2 cellular contexts compared by ENCODE assay signal in the genomic region with DNA sequence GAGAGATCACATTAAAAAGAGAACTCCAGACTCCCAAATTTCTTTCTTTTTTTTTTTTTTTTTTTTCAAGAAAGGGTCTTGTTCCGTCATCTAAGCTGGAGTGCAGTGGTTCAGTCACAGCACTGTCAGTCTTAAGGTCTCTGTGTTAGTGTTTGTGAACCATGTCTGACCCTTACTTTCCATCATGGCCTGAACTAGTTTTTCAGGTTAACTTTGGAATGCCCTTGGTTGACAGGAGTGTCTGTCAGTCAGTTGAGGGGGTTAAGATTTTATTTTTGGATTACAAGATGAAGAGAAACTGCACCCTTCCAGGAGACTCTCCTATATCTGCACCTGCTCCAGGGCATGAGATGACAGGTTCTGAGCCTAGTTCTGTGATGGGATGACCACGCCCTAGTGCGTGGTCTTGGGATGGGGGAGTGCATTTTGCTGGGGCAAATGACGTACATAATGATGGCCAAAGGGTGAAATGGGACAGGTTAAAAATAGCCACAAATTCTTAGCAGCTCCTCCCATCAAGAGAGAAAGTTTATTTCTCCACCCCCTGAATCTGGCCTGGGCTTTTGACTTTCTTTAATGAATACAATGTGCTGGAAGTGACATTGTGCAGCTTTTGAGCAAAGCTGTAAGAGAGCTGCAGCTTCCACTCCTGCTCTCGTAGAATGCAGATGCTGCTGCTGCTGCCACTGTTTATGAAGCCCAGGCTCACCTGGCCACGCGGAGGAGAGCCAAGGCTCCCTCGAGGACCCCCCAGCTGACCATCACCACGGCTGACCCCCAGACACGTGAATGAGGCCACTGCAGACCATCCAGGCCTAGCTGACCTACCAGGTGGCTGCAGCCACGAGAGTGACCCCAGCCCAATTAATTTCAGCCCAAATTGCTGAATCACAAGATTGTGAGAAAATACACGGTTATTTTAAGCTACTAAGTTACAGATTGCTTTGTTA.
TF ChIP-seq lines count a peak whose summit lies in the region.

No MANE protein-coding gene starts in this region.

TF ChIP-seq in SK-N-SH treated with all-trans-retinoic acid at 6 μM for 48 hours, 23 proteins besides CTCF, POLR2A, EP300 and RAD21:
- TF ChIP-seq ZC3H10 (CRISPR knock-in tag; IDR thresholded peaks at IDR 0.05) (no peak), OSR1 (CRISPR knock-in tag; IDR thresholded peaks at IDR 0.05) (no peak), TOX (CRISPR knock-in tag; IDR thresholded peaks at IDR 0.05; ENCODE audit: borderline replicate concordance) (no peak), ZFP30 (CRISPR knock-in tag; IDR thresholded peaks at IDR 0.05) (no peak), ZNF70 (CRISPR knock-in tag; IDR thresholded peaks at IDR 0.05) (no peak), RARB (CRISPR knock-in tag; IDR thresholded peaks at IDR 0.05) (no peak), SNAI2 (CRISPR knock-in tag; IDR thresholded peaks at IDR 0.05) (no peak), ISL1 (CRISPR knock-in tag; IDR thresholded peaks at IDR 0.05) (no peak), ZNF8 (CRISPR knock-in tag; IDR thresholded peaks at IDR 0.05) (no peak), GLIS3 (CRISPR knock-in tag; IDR thresholded peaks at IDR 0.05) (no peak), TCF4 (CRISPR knock-in tag; IDR thresholded peaks at IDR 0.05; ENCODE audit: borderline replicate concordance) (no peak)
- TF ChIP-seq, protein P1, sequence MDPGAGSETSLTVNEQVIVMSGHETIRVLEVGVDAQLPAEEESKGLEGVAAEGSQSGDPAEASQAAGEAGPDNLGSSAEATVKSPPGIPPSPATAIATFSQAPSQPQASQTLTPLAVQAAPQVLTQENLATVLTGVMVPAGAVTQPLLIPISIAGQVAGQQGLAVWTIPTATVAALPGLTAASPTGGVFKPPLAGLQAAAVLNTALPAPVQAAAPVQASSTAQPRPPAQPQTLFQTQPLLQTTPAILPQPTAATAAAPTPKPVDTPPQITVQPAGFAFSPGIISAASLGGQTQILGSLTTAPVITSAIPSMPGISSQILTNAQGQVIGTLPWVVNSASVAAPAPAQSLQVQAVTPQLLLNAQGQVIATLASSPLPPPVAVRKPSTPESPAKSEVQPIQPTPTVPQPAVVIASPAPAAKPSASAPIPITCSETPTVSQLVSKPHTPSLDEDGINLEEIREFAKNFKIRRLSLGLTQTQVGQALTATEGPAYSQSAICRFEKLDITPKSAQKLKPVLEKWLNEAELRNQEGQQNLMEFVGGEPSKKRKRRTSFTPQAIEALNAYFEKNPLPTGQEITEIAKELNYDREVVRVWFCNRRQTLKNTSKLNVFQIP (CRISPR knock-in tag; IDR thresholded peaks at IDR 0.05; ENCODE audit: borderline replicate concordance, low read depth): no peak
- TF ChIP-seq, protein P2, sequence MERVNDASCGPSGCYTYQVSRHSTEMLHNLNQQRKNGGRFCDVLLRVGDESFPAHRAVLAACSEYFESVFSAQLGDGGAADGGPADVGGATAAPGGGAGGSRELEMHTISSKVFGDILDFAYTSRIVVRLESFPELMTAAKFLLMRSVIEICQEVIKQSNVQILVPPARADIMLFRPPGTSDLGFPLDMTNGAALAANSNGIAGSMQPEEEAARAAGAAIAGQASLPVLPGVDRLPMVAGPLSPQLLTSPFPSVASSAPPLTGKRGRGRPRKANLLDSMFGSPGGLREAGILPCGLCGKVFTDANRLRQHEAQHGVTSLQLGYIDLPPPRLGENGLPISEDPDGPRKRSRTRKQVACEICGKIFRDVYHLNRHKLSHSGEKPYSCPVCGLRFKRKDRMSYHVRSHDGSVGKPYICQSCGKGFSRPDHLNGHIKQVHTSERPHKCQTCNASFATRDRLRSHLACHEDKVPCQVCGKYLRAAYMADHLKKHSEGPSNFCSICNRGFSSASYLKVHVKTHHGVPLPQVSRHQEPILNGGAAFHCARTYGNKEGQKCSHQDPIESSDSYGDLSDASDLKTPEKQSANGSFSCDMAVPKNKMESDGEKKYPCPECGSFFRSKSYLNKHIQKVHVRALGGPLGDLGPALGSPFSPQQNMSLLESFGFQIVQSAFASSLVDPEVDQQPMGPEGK (CRISPR knock-in tag; IDR thresholded peaks at IDR 0.05; ENCODE audit: borderline replicate concordance): no peak

TF ChIP-seq in SK-N-SH, 30 proteins besides CTCF, POLR2A, EP300 and RAD21:
- TF ChIP-seq FOXJ3 (CRISPR knock-in tag; IDR thresholded peaks at IDR 0.05) (no peak), CHD2 (IDR thresholded peaks at IDR 0.05; ENCODE audit: low read length, partially characterized antibody) (no peak), POLR2AphosphoS5 (IDR thresholded peaks at IDR 0.05; ENCODE audit: low read depth, low read length) (no peak), FOSL2 (IDR thresholded peaks at IDR 0.05; ENCODE audit: borderline replicate concordance, low read depth) (no peak), FOXM1 (IDR thresholded peaks at IDR 0.05; ENCODE audit: low read depth) (no peak), MXI1 (IDR thresholded peaks at IDR 0.05; ENCODE audit: low read depth, low read length) (no peak), RXRA (IDR thresholded peaks at IDR 0.05; ENCODE audit: borderline replicate concordance, low read depth) (no peak), NFIC (IDR thresholded peaks at IDR 0.05; ENCODE audit: borderline replicate concordance) (no peak), RFX5 (IDR thresholded peaks at IDR 0.05; ENCODE audit: low read length) (no peak)
- TF ChIP-seq, protein P3, sequence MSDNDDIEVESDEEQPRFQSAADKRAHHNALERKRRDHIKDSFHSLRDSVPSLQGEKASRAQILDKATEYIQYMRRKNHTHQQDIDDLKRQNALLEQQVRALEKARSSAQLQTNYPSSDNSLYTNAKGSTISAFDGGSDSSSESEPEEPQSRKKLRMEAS (IDR thresholded peaks at IDR 0.05; ENCODE audit: low read depth): no peak
- TF ChIP-seq, protein P4, sequence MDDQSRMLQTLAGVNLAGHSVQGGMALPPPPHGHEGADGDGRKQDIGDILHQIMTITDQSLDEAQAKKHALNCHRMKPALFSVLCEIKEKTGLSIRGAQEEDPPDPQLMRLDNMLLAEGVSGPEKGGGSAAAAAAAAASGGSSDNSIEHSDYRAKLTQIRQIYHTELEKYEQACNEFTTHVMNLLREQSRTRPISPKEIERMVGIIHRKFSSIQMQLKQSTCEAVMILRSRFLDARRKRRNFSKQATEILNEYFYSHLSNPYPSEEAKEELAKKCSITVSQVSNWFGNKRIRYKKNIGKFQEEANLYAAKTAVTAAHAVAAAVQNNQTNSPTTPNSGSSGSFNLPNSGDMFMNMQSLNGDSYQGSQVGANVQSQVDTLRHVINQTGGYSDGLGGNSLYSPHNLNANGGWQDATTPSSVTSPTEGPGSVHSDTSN (IDR thresholded peaks at IDR 0.05): no peak
- TF ChIP-seq, protein P5, sequence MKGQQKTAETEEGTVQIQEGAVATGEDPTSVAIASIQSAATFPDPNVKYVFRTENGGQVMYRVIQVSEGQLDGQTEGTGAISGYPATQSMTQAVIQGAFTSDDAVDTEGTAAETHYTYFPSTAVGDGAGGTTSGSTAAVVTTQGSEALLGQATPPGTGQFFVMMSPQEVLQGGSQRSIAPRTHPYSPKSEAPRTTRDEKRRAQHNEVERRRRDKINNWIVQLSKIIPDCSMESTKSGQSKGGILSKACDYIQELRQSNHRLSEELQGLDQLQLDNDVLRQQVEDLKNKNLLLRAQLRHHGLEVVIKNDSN (IDR thresholded peaks at IDR 0.05; ENCODE audit: borderline replicate concordance, low read depth): no peak
- TF ChIP-seq, protein P6, sequence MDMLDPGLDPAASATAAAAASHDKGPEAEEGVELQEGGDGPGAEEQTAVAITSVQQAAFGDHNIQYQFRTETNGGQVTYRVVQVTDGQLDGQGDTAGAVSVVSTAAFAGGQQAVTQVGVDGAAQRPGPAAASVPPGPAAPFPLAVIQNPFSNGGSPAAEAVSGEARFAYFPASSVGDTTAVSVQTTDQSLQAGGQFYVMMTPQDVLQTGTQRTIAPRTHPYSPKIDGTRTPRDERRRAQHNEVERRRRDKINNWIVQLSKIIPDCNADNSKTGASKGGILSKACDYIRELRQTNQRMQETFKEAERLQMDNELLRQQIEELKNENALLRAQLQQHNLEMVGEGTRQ (IDR thresholded peaks at IDR 0.05; ENCODE audit: borderline replicate concordance, low read depth, low read length): no peak
